ENCODE assay signal across 9 cellular contexts in the genomic region with DNA sequence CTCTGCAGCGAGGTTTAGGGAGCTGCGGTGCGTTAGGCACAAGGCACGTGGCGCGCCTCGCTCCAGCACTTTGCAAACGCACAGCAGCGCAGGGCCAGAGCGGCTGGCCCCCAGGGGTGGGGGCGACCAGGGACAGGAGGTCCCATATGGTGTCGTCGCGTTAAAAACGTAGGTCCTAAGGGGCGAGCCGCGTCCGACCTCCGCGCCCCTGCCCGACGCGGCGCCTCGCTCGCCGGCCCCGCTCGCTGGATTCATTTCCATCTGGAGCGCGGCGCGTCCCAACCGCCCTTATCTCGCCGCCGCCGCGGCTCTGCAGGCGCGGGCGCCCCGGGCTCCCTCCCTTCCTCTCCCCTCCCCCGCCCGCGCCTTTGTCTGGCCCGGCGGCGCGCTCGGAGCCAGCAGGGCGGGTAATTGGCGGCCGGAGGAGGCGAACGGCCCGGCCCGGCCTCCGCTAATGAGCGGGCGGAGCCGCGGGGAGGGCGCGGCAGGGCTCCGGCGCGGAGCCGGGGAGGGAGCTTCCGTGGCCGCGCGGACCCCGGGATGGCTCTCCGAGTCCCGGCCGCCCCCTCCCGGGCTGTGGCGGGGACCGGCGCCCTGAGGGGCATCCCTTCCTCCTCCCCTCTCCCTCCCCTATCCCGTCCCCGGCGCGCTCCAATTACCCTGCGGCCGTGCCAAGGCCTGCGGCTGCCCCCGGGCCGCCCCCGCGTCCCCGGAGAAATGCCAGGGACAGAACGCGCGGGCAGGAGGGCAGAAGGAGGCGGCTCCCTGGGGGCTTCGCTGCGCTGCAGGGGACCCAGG.
DNase-seq lines count a peak whose midpoint lies in the region; ATAC-seq and TF ChIP-seq lines count a peak whose summit lies in the region.
"Had no signal": no experiment of that assay in that cellular context is flagged by ENCODE, and none has a peak within 500 bp of the region (broad histone marks: within the 10 kb centered on the region; RNA-seq: fewer than 3 reads in every experiment).

No MANE protein-coding gene starts in this region.

- intact Hi-C loops in Panc1 (cut with micrococcal nuclease; ENCODE audit: unreplicated experiment) = no loop called here
- intact Hi-C loops in MCF 10A (cut with micrococcal nuclease) = no loop called here

- peak overlapping the region; percentile 74 for H3K4me2 ChIP-seq in skeletal muscle satellite cell (ENCODE audit: low read length)

- CTCF ChIA-PET in Panc1 (lab: Charles Lee) (no interaction called here), MCF 10A (lab: Yijun Ruan, JAX) (no interaction called here)

- no peaks in the 10 kb centered on the region for H3K9me3 Mint-ChIP-seq in MCF 10A (ENCODE audit: unreplicated experiment)

- POLR2A ChIA-PET in Panc1 (lab: Charles Lee) (no interaction called here), MCF 10A (lab: Yijun Ruan, JAX) (no interaction called here)

- H3K4me3 ChIP-seq in Panc1 (ENCODE audit: low read depth in 2 of 2, low read length in 2 of 2) (peak overlapping the region; percentile 33 to 37), iPS-18c (ENCODE audit: insufficient read depth, low read depth, low read length) (peak overlapping the region; percentile 50), skeletal muscle satellite cell (ENCODE audit: low read length) (peak overlapping the region; percentile 64)

- H3K9me3 ChIP-seq in Panc1 (ENCODE audit: control insufficient read depth, insufficient read depth, low read depth, low read length) (no peaks in the 10 kb centered on the region), iPS-18c (ENCODE audit: control insufficient read depth, insufficient read depth, low read length) (peaks cover 7% of the 10 kb centered on the region), skeletal muscle satellite cell (replicated peaks; ENCODE audit: low read length) (no peaks in the 10 kb centered on the region)

- no peaks in the 10 kb centered on the region for H3K4me1 ChIP-seq in Panc1 (ENCODE audit: control insufficient read depth, insufficient read depth, low read length)
- H3K4me1 ChIP-seq in skeletal muscle satellite cell (ENCODE audit: control insufficient read depth, insufficient read depth, low read length) = peaks cover 9% of the 10 kb centered on the region

- in situ Hi-C loops in Panc1 (cut with HindIII; ENCODE audit: low pct_unique_long_range_greater_than_20kb, low sequenced_read_pairs) = no loop called here

- TF ChIP-seq CTCF in Panc1 (IDR thresholded peaks at IDR 0.05) (no peak), MCF 10A (IDR thresholded peaks at IDR 0.05; ENCODE audit: unreplicated experiment) (no peak)

- peaks cover 61% of the 10 kb centered on the region for H3K27me3 Mint-ChIP-seq in MCF 10A (ENCODE audit: insufficient read depth, unreplicated experiment)

- DNase-seq in activated naive CD4-positive, alpha-beta T cell treated with Interleukin-2 at 50 U/mL for 16 hours = peak; percentile 4
- no peak for DNase-seq in activated naive CD4-positive, alpha-beta T cell (lab: John Stamatoyannopoulos, UW)
- DNase-seq in Panc1 (ENCODE audit: low read depth, low spot score) (no peak), MCF 10A (ENCODE audit: unreplicated experiment) (peak; percentile 52)

- no peak overlapping the region for H3K4me3 Mint-ChIP-seq in MCF 10A (ENCODE audit: unreplicated experiment)

- no peak overlapping the region for H3K27ac Mint-ChIP-seq in MCF 10A (ENCODE audit: low read depth, unreplicated experiment)

- H3K27me3 ChIP-seq in Panc1 (ENCODE audit: control insufficient read depth, insufficient read depth, low read length) (no peaks in the 10 kb centered on the region), skeletal muscle satellite cell (ENCODE audit: control insufficient read depth, insufficient read depth, low read length) (peaks cover 7% of the 10 kb centered on the region)

- BruUV-seq in Panc1 (replicated peaks; lab: Mats Ljungman, UMichigan) (no TSS peak), MCF 10A (replicated peaks; lab: Mats Ljungman, UMichigan) (no TSS peak)

- H3K9ac ChIP-seq in skeletal muscle satellite cell (ENCODE audit: low read depth, low read length) = peak overlapping the region; percentile 50

- ATAC-seq in Panc1 (peak; percentile 87), HG03442 (IDR thresholded peaks at IDR 0.05; ENCODE audit: unreplicated experiment) (no peak), HG03565 (IDR thresholded peaks at IDR 0.05; ENCODE audit: unreplicated experiment) (no peak)

- H3K36me3 ChIP-seq in Panc1 (ENCODE audit: control insufficient read depth, insufficient read depth, low read length) = no peaks in the 10 kb centered on the region
- H3K36me3 ChIP-seq in skeletal muscle satellite cell (ENCODE audit: insufficient read depth, low read length) = no peaks in the 10 kb centered on the region

- no peaks in the 10 kb centered on the region for H3K36me3 Mint-ChIP-seq in MCF 10A (ENCODE audit: insufficient read depth, unreplicated experiment)

- no peaks in the 10 kb centered on the region for H3K4me1 Mint-ChIP-seq in MCF 10A (ENCODE audit: insufficient read depth, unreplicated experiment)

- H3K27ac ChIP-seq in Panc1 (ENCODE audit: low read length) = no peak overlapping the region
- H3K27ac ChIP-seq: epithelial cell of prostate had no signal

Comparison
In these comparisons a context has a peak if more than half of its experiments do, and no peak if none do; other contexts are left out.
1. DNase-seq: peak in activated naive CD4-positive, alpha-beta T cell treated with Interleukin-2 at 50 U/mL for 16 hours (single experiment) and MCF 10A (single experiment); none in activated naive CD4-positive, alpha-beta T cell (0 of 4) and Panc1 (single experiment).
2. Peak in every context shown above with its lines, with median percentiles within 50 percentile points of each other: H3K4me3 ChIP-seq.